11 cellular contexts compared by ENCODE assay signal in genomic region chr14:36238666-36239363, GRCh38.
DNase-seq lines count a peak whose midpoint lies in the region; ATAC-seq and TF ChIP-seq lines count a peak whose summit lies in the region.
"Had no signal": no experiment of that assay in that cellular context is flagged by ENCODE, and none has a peak within 500 bp of the region (broad histone marks: within the 10 kb centered on the region; RNA-seq: fewer than 3 reads in every experiment).

No MANE protein-coding gene starts in this region.

- CTCF ChIA-PET in activated CD4-positive, alpha-beta memory T cell treated with anti-CD3 and anti-CD28 coated beads for 36 hours (lab: Charles Lee) = no interaction called here
- CTCF ChIA-PET in activated CD4-positive, alpha-beta memory T cell treated with anti-CD3 and anti-CD28 coated beads, Interleukin-2, amount 10 ng/mL, durations not matched to agents 7 days and 5 days (lab: Charles Lee) = no interaction called here

- peaks cover 16% of the 10 kb centered on the region for H3K27me3 Mint-ChIP-seq in activated CD4-positive, alpha-beta memory T cell treated with anti-CD3 and anti-CD28 coated beads for 36 hours
- peaks cover 6% of the 10 kb centered on the region for H3K27me3 Mint-ChIP-seq in activated CD4-positive, alpha-beta memory T cell treated with anti-CD3 and anti-CD28 coated beads, Interleukin-2, amount 10 ng/mL, durations not matched to agents 7 days and 5 days
- H3K27me3 Mint-ChIP-seq in naive thymus-derived CD8-positive, alpha-beta T cell = peaks cover 18 to 45% (median 21%) of the 10 kb centered on the region in 5 donors

- H3K36me3 ChIP-seq in MG63 = no peaks in the 10 kb centered on the region
- H3K36me3 ChIP-seq: BLaER1, stomach had no signal

- TF ChIP-seq CTCF in astrocyte of the spinal cord (IDR thresholded peaks at IDR 0.05; ENCODE audit: low read depth, low read length) = no peak

- H3K4me1 Mint-ChIP-seq in activated CD4-positive, alpha-beta memory T cell treated with anti-CD3 and anti-CD28 coated beads for 36 hours (ENCODE audit: low read depth) = peaks cover 5% of the 10 kb centered on the region
- H3K4me1 Mint-ChIP-seq in activated CD4-positive, alpha-beta memory T cell treated with anti-CD3 and anti-CD28 coated beads, Interleukin-2, amount 10 ng/mL, durations not matched to agents 7 days and 5 days = no peaks in the 10 kb centered on the region
- no peaks in the 10 kb centered on the region for H3K4me1 Mint-ChIP-seq in naive thymus-derived CD8-positive, alpha-beta T cell
- H3K4me1 Mint-ChIP-seq: activated naive CD4-positive, alpha-beta T cell treated with anti-CD3 and anti-CD28 coated beads, Interleukin-2, amount 50 U/mL, for 24 hours had no signal

- H3K4me3 Mint-ChIP-seq in activated CD4-positive, alpha-beta memory T cell treated with anti-CD3 and anti-CD28 coated beads for 36 hours = no peak overlapping the region
- no peak overlapping the region for H3K4me3 Mint-ChIP-seq in activated CD4-positive, alpha-beta memory T cell treated with anti-CD3 and anti-CD28 coated beads, Interleukin-2, amount 10 ng/mL, durations not matched to agents 7 days and 5 days
- H3K4me3 Mint-ChIP-seq in naive thymus-derived CD8-positive, alpha-beta T cell = no peak overlapping the region
- H3K4me3 Mint-ChIP-seq: activated naive CD4-positive, alpha-beta T cell treated with anti-CD3 and anti-CD28 coated beads, Interleukin-2, amount 50 U/mL, for 24 hours had no signal

- POLR2A ChIA-PET in activated CD4-positive, alpha-beta memory T cell treated with anti-CD3 and anti-CD28 coated beads for 36 hours (lab: Charles Lee) = no interaction called here
- POLR2A ChIA-PET in activated CD4-positive, alpha-beta memory T cell treated with anti-CD3 and anti-CD28 coated beads, Interleukin-2, amount 10 ng/mL, durations not matched to agents 7 days and 5 days (lab: Charles Lee) = no interaction called here
- POLR2A ChIA-PET in naive thymus-derived CD8-positive, alpha-beta T cell (lab: Charles Lee) = no interaction called here

- H3K27ac Mint-ChIP-seq in activated CD4-positive, alpha-beta memory T cell treated with anti-CD3 and anti-CD28 coated beads for 36 hours = no peak overlapping the region
- no peak overlapping the region for H3K27ac Mint-ChIP-seq in activated CD4-positive, alpha-beta memory T cell treated with anti-CD3 and anti-CD28 coated beads, Interleukin-2, amount 10 ng/mL, durations not matched to agents 7 days and 5 days
- H3K27ac Mint-ChIP-seq in naive thymus-derived CD8-positive, alpha-beta T cell = no peak overlapping the region
- H3K27ac Mint-ChIP-seq: activated naive CD4-positive, alpha-beta T cell treated with anti-CD3 and anti-CD28 coated beads, Interleukin-2, amount 50 U/mL, for 24 hours had no signal

- intact Hi-C loops in activated CD4-positive, alpha-beta memory T cell treated with anti-CD3 and anti-CD28 coated beads for 36 hours (cut with micrococcal nuclease) = no loop called here

- H3K9me3 Mint-ChIP-seq in activated CD4-positive, alpha-beta memory T cell treated with anti-CD3 and anti-CD28 coated beads for 36 hours = no peaks in the 10 kb centered on the region
- H3K9me3 Mint-ChIP-seq in activated CD4-positive, alpha-beta memory T cell treated with anti-CD3 and anti-CD28 coated beads, Interleukin-2, amount 10 ng/mL, durations not matched to agents 7 days and 5 days = no peaks in the 10 kb centered on the region
- H3K9me3 Mint-ChIP-seq in naive thymus-derived CD8-positive, alpha-beta T cell = peaks cover 0 to 2% (median 0%) of the 10 kb centered on the region in 9 donors
- H3K9me3 Mint-ChIP-seq: activated naive CD4-positive, alpha-beta T cell treated with anti-CD3 and anti-CD28 coated beads, Interleukin-2, amount 50 U/mL, for 24 hours had no signal

- H3K9me3 ChIP-seq in MG63 = no peaks in the 10 kb centered on the region
- H3K9me3 ChIP-seq: BLaER1, stomach had no signal

- H3K4me3 ChIP-seq in MG63 (no peak overlapping the region), astrocyte of the spinal cord (ENCODE audit: low read depth, low read length) (no peak overlapping the region)
- H3K4me3 ChIP-seq: BLaER1, stomach had no signal

- in situ Hi-C loops in astrocyte of the spinal cord (cut with HindIII; ENCODE audit: low sequenced_read_pairs) = no loop called here

- H3K27me3 ChIP-seq in MG63 = no peaks in the 10 kb centered on the region
- H3K27me3 ChIP-seq: BLaER1, stomach had no signal

- DNase-seq in activated CD4-positive, alpha-beta memory T cell treated with anti-CD3 and anti-CD28 coated beads for 36 hours = peak; percentile 25
- DNase-seq in activated CD4-positive, alpha-beta memory T cell treated with anti-CD3 and anti-CD28 coated beads, Interleukin-2, amount 10 ng/mL, durations not matched to agents 7 days and 5 days = no peak
- DNase-seq in MG63 (peak; percentile 79), astrocyte of the spinal cord (ENCODE audit: low read depth, low spot score) (peak; percentile 44), renal cortical epithelial cell (ENCODE audit: low read depth) (peak; percentile 53), COLO668 (lab: John Stamatoyannopoulos, UW; ENCODE audit: unreplicated experiment) (no peak), nucleus accumbens (lab: John Stamatoyannopoulos, UW) (no peak)
- DNase-seq in naive thymus-derived CD8-positive, alpha-beta T cell = no peak
- DNase-seq: stomach had no signal

- ATAC-seq in naive thymus-derived CD8-positive, alpha-beta T cell = no peak

- no peaks in the 10 kb centered on the region for H3K36me3 Mint-ChIP-seq in activated CD4-positive, alpha-beta memory T cell treated with anti-CD3 and anti-CD28 coated beads for 36 hours
- H3K36me3 Mint-ChIP-seq in activated CD4-positive, alpha-beta memory T cell treated with anti-CD3 and anti-CD28 coated beads, Interleukin-2, amount 10 ng/mL, durations not matched to agents 7 days and 5 days (ENCODE audit: low read depth) = no peaks in the 10 kb centered on the region
- no peaks in the 10 kb centered on the region for H3K36me3 Mint-ChIP-seq in naive thymus-derived CD8-positive, alpha-beta T cell
- H3K36me3 Mint-ChIP-seq: activated naive CD4-positive, alpha-beta T cell treated with anti-CD3 and anti-CD28 coated beads, Interleukin-2, amount 50 U/mL, for 24 hours had no signal

Comparison
In these comparisons a context has a peak if more than half of its experiments do, and no peak if none do; other contexts are left out.
1. DNase-seq: peak in activated CD4-positive, alpha-beta memory T cell treated with anti-CD3 and anti-CD28 coated beads for 36 hours (single experiment), MG63 (single experiment), astrocyte of the spinal cord (single experiment) and renal cortical epithelial cell (single experiment); none in activated CD4-positive, alpha-beta memory T cell treated with anti-CD3 and anti-CD28 coated beads, Interleukin-2, amount 10 ng/mL, durations not matched to agents 7 days and 5 days (single experiment), COLO668 (single experiment), nucleus accumbens (0 of 56) and naive thymus-derived CD8-positive, alpha-beta T cell (0 of 10).